In genomic region chr17:8994319-8994718, GRCh38 we compare ENCODE assay signal across 8 cellular contexts. TPM values are rescaled to one million over a fixed set of nuclear protein-coding genes. Genes with fewer than 3 reads are reported as not detected.
A peak's percentile ranks its signal among the peaks of the same experiment; 100 is the strongest.
DNase-seq lines count a peak whose midpoint lies in the region; ATAC-seq lines count a peak whose summit lies in the region.

No MANE protein-coding gene starts in this region.

- H3K27me3 Mint-ChIP-seq in activated CD4-positive, alpha-beta T cell treated with anti-CD3 and anti-CD28 coated beads, Interleukin-2, amount 10 ng/mL, durations not matched to agents 24 days and 14 days: peaks cover 11% of the 10 kb centered on the region
- peaks cover 0 to 19% of the 10 kb centered on the region in 2 donors for H3K27me3 Mint-ChIP-seq in stimulated activated naive B cell treated with anti-CD40 and anti-IgM and Interleukin-4, amounts not matched to agents 10 μg/mL and 1 μg/mL and 100 μg/mL, for 72 hours

- peaks cover 10% of the 10 kb centered on the region for H3K4me1 Mint-ChIP-seq in activated CD4-positive, alpha-beta T cell treated with anti-CD3 and anti-CD28 coated beads, Interleukin-2, amount 10 ng/mL, durations not matched to agents 24 days and 14 days
- peaks cover 8 to 12% of the 10 kb centered on the region in 2 donors for H3K4me1 Mint-ChIP-seq in stimulated activated naive B cell treated with anti-CD40 and anti-IgM and Interleukin-4, amounts not matched to agents 10 μg/mL and 1 μg/mL and 100 μg/mL, for 72 hours

- intact Hi-C loops in activated CD4-positive, alpha-beta T cell treated with anti-CD3 and anti-CD28 coated beads, Interleukin-2, amount 10 ng/mL, durations not matched to agents 24 days and 14 days (cut with micrococcal nuclease): loop anchor here (10.0 kb wide), 2 partner anchors 210 to 530 kb away; no protein-coding TSS in a partner anchor

- H3K36me3 Mint-ChIP-seq in activated CD4-positive, alpha-beta T cell treated with anti-CD3 and anti-CD28 coated beads, Interleukin-2, amount 10 ng/mL, durations not matched to agents 24 days and 14 days (ENCODE audit: low read depth): no peaks in the 10 kb centered on the region
- H3K36me3 Mint-ChIP-seq in stimulated activated naive B cell treated with anti-CD40 and anti-IgM and Interleukin-4, amounts not matched to agents 10 μg/mL and 1 μg/mL and 100 μg/mL, for 72 hours: peaks cover 0 to 2% of the 10 kb centered on the region in 2 donors

- no peak overlapping the region for H3K27ac Mint-ChIP-seq in activated CD4-positive, alpha-beta T cell treated with anti-CD3 and anti-CD28 coated beads, Interleukin-2, amount 10 ng/mL, durations not matched to agents 24 days and 14 days
- H3K27ac Mint-ChIP-seq in stimulated activated naive B cell treated with anti-CD40 and anti-IgM and Interleukin-4, amounts not matched to agents 10 μg/mL and 1 μg/mL and 100 μg/mL, for 72 hours: peak overlapping the region; percentile 27

- no peaks in the 10 kb centered on the region for H3K9me3 Mint-ChIP-seq in activated CD4-positive, alpha-beta T cell treated with anti-CD3 and anti-CD28 coated beads, Interleukin-2, amount 10 ng/mL, durations not matched to agents 24 days and 14 days
- H3K9me3 Mint-ChIP-seq in stimulated activated naive B cell treated with anti-CD40 and anti-IgM and Interleukin-4, amounts not matched to agents 10 μg/mL and 1 μg/mL and 100 μg/mL, for 72 hours: peaks cover 0 to 2% of the 10 kb centered on the region in 2 donors

- DNase-seq in GM03348 (ENCODE audit: low spot score): peak; percentile 66
- peak; percentile 29 for DNase-seq in NCI-H1105 (lab: John Stamatoyannopoulos, UW)
- peak; percentile 89 for DNase-seq in activated CD4-positive, alpha-beta T cell treated with anti-CD3 and anti-CD28 coated beads, Interleukin-2, amount 10 ng/mL, durations not matched to agents 24 days and 14 days
- DNase-seq in dermis blood vessel endothelial cell: peak; percentile 64
- DNase-seq in mucosa of gallbladder (ENCODE audit: low spot score): peak; percentile 62
- DNase-seq in stimulated activated naive B cell treated with anti-CD40 and anti-IgM and Interleukin-4, amounts not matched to agents 10 μg/mL and 1 μg/mL and 100 μg/mL, for 72 hours: peak; percentile 58
- DNase-seq in midbrain (lab: John Stamatoyannopoulos, UW): no peak

- peak; percentile 71 to 83 for ATAC-seq in stimulated activated naive B cell treated with anti-CD40 and anti-IgM and Interleukin-4, amounts not matched to agents 10 μg/mL and 1 μg/mL and 100 μg/mL, for 72 hours (replicated peaks)
- ATAC-seq in GM21529 (IDR thresholded peaks at IDR 0.05; ENCODE audit: unreplicated experiment): no peak

- H3K4me3 Mint-ChIP-seq in activated CD4-positive, alpha-beta T cell treated with anti-CD3 and anti-CD28 coated beads, Interleukin-2, amount 10 ng/mL, durations not matched to agents 24 days and 14 days: no peak overlapping the region
- no peak overlapping the region for H3K4me3 Mint-ChIP-seq in stimulated activated naive B cell treated with anti-CD40 and anti-IgM and Interleukin-4, amounts not matched to agents 10 μg/mL and 1 μg/mL and 100 μg/mL, for 72 hours

RNA-seq across cellular contexts. Expression of gene NTN1, which starts 27.0 kb away (rescaled TPM):
- 0.43 and 0.51 TPM in 2 replicates for total RNA-seq in activated CD4-positive, alpha-beta T cell treated with anti-CD3 and anti-CD28 coated beads, Interleukin-2, amount 10 ng/mL, durations not matched to agents 24 days and 14 days
- total RNA-seq in dermis blood vessel endothelial cell (0.68 and 0.84 TPM in 2 replicates), mucosa of gallbladder (33.1 TPM)

RNA-seq across cellular contexts. Expression of gene PIK3R5, which starts 28.8 kb away (rescaled TPM):
- total RNA-seq in activated CD4-positive, alpha-beta T cell treated with anti-CD3 and anti-CD28 coated beads, Interleukin-2, amount 10 ng/mL, durations not matched to agents 24 days and 14 days: 32.6 and 36.8 TPM in 2 replicates
- total RNA-seq in dermis blood vessel endothelial cell: 0.05 TPM in 1 of 2 replicates, not detected in the other
- total RNA-seq in mucosa of gallbladder: 17.1 TPM

Comparison
In these comparisons a context has a peak if more than half of its experiments do, and no peak if none do; other contexts are left out.
1. RNA of gene NTN1, which starts 27.0 kb away (total RNA-seq): 33.1 TPM in mucosa of gallbladder (single experiment); 0.68 to 0.84 TPM in dermis blood vessel endothelial cell and 0.43 to 0.51 TPM in activated CD4-positive, alpha-beta T cell treated with anti-CD3 and anti-CD28 coated beads, Interleukin-2, amount 10 ng/mL, durations not matched to agents 24 days and 14 days; every median in the first group is over 10 times any median in the second.
2. RNA of gene PIK3R5, which starts 28.8 kb away (total RNA-seq): 32.6 to 36.8 TPM in activated CD4-positive, alpha-beta T cell treated with anti-CD3 and anti-CD28 coated beads, Interleukin-2, amount 10 ng/mL, durations not matched to agents 24 days and 14 days and 17.1 TPM in mucosa of gallbladder (single experiment); 0.05 TPM in dermis blood vessel endothelial cell; every median in the first group is over 10 times any median in the second.